In the genomic region with DNA sequence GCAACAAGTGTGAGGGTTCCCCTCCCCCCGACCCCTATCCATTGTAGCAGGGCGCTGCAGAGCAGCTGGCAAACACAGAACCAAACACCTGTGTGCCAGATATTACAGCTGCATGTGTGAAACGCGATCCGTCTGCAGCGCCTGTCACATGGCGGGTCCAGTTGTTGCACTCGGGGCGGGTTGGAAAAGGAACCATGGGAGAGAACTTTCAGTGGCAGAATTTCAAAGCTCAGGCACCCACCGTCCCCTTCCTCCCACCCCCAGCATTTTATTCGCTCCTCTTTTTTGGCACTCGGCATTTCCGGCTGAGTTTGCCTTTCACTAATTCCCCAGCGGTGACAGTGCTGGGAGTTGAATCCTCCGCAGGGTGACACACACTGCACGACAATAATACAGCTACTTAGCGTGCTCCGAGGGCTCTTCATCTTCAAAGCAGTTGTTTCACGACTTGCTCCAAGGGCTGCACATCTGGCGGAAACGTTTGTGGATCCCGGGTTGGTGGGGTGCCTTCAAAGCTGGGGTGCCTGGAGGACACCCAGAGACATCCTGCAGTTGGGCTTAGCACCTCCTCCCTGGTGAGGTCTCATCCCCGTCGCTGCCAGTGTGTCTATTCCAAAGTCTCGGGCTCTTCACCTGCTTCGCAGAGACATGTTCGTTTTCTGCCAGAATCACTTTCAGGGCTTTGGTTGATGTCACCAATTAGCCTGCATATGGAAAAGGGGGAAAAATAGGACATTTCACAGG, we compare ENCODE assay signal across 8 cellular contexts.
DNase-seq lines count a peak whose midpoint lies in the region; ATAC-seq, FAIRE-seq and TF ChIP-seq lines count a peak whose summit lies in the region.

No MANE protein-coding gene starts in this region.

- TF ChIP-seq POLR2A in IMR-90 (IDR thresholded peaks at IDR 0.05; ENCODE audit: low read depth, low read length) (no peak), GM12891 (IDR thresholded peaks at IDR 0.05; ENCODE audit: low read depth, low read length) (no peak), erythroblast (IDR thresholded peaks at IDR 0.05; ENCODE audit: low read length) (no peak), uterus (IDR thresholded peaks at IDR 0.05) (no peak)

- no peak overlapping the region for H3K4me3 ChIP-seq in IMR-90 (ENCODE audit: insufficient read depth, low read depth, low read length)
- H3K4me3 ChIP-seq in uterus: no peak overlapping the region

- H2AK9ac ChIP-seq in IMR-90 (replicated peaks; ENCODE audit: low read depth, low read length, poor library complexity): peak overlapping the region; percentile 13

- dilution Hi-C loops in IMR-90 (cut with HindIII; ENCODE audit: low sequenced_read_pairs, unreplicated experiment): no loop called here

- no peak for TF ChIP-seq RAD21 in IMR-90 (IDR thresholded peaks at IDR 0.05; ENCODE audit: low read length)

- no peak overlapping the region for H4K8ac ChIP-seq in IMR-90 (ENCODE audit: low read depth in 2 of 2, low read length in 2 of 2)

- no peak overlapping the region for H2BK5ac ChIP-seq in IMR-90 (ENCODE audit: low read depth, low read length, poor library complexity, severe bottlenecking)

- no peak overlapping the region for H3K14ac ChIP-seq in IMR-90 (replicated peaks; ENCODE audit: low read depth, low read length)

- peak overlapping the region; percentile 79 for H2AFZ ChIP-seq in IMR-90 (replicated peaks; ENCODE audit: low read length, poor library complexity)

- H4K20me1 ChIP-seq in IMR-90 (ENCODE audit: insufficient read depth, low read length): no peaks in the 10 kb centered on the region

- no peak overlapping the region for H3K18ac ChIP-seq in IMR-90 (ENCODE audit: low read depth, low read length)

- POLR2A ChIA-PET in IMR-90 (lab: Charles Lee; ENCODE audit: unreplicated experiment): no interaction called here

- H3K4me3 Mint-ChIP-seq in activated T-cell treated with anti-CD3 and anti-CD28 coated beads, Interleukin-2, amount 50 U/mL, for 72 hours: peak overlapping the region in 1 of 2 donors; percentile 56

- H3K9ac ChIP-seq in IMR-90 (ENCODE audit: low read depth, low read length): no peak overlapping the region

- H2BK120ac ChIP-seq in IMR-90 (ENCODE audit: low read depth, low read length): no peak overlapping the region

- no peak overlapping the region for H2BK20ac ChIP-seq in IMR-90 (ENCODE audit: low read depth, low read length)

- peak overlapping the region; percentile 46 for H3K4me2 ChIP-seq in IMR-90 (ENCODE audit: low read depth, low read length)

- in situ Hi-C loops in IMR-90 (cut with MboI; ENCODE audit: low sequenced_read_pairs): no loop called here

- H3K27me3 ChIP-seq in IMR-90 (ENCODE audit: control insufficient read depth, insufficient read depth, low read length) (no peaks in the 10 kb centered on the region; the same call in 1 of the 2 replicates), uterus (no peaks in the 10 kb centered on the region)

- BruUV-seq in IMR-90 (replicated peaks; lab: Mats Ljungman, UMichigan): no TSS peak

- no peak overlapping the region for H3K27ac ChIP-seq in 22Rv1
- no peak overlapping the region for H3K27ac ChIP-seq in IMR-90 (ENCODE audit: insufficient read depth, low read length)
- no peak overlapping the region for H3K27ac ChIP-seq in uterus

- CTCF ChIA-PET in IMR-90 (lab: Yijun Ruan, JAX): no interaction called here

- no peak overlapping the region; the same call in 1 of the 2 replicates for H4K91ac ChIP-seq in IMR-90 (ENCODE audit: insufficient read depth, low read depth, low read length)

- H3K9me3 ChIP-seq in IMR-90 (ENCODE audit: control insufficient read depth, insufficient read depth, low read length) (no peaks in the 10 kb centered on the region), uterus (no peaks in the 10 kb centered on the region)

- H3K23ac ChIP-seq in IMR-90 (ENCODE audit: low read depth, low read length): no peak overlapping the region

- no peaks in the 10 kb centered on the region for H3K27me3 Mint-ChIP-seq in activated T-cell treated with anti-CD3 and anti-CD28 coated beads, Interleukin-2, amount 50 U/mL, for 72 hours (ENCODE audit: low read depth)

- no peaks in the 10 kb centered on the region for H3K9me3 Mint-ChIP-seq in activated T-cell treated with anti-CD3 and anti-CD28 coated beads, Interleukin-2, amount 50 U/mL, for 72 hours

- H3K4ac ChIP-seq in IMR-90 (ENCODE audit: low read depth, low read length): 0 out of 2 replicates have a peak overlapping the region, but pooled peaks have one; percentile 8

- H3K9me1 ChIP-seq in IMR-90 (ENCODE audit: insufficient read depth, low read length): 0 out of 2 replicates have a peak, but pooled peaks cover 5% of the 10 kb centered on the region

- FAIRE-seq in GM12891 (lab: Jason Lieb, UNC): no peak

- 39% methylated on average over 11 of the region's 27 CpGs; no CpG with 5 or more reads in 1 of the 2 experiments for WGBS in IMR-90 (ENCODE audit: extremely low coverage in 2 of 2, insufficient read length in 1 of 2), 2 experiments

- H3K4me1 ChIP-seq in IMR-90 (ENCODE audit: control insufficient read depth, insufficient read depth, low read length) (peaks cover 8% of the 10 kb centered on the region; the same call in 1 of the 2 replicates), uterus (no peaks in the 10 kb centered on the region)

- no peak overlapping the region for H2BK15ac ChIP-seq in IMR-90 (ENCODE audit: low read depth, low read length)

- H4K5ac ChIP-seq in IMR-90 (ENCODE audit: low read depth, low read length): no peak overlapping the region

- H3K36me3 ChIP-seq in IMR-90 (ENCODE audit: control insufficient read depth, insufficient read depth, low read length) (no peaks in the 10 kb centered on the region), uterus (no peaks in the 10 kb centered on the region)

- no peaks in the 10 kb centered on the region for H3K79me1 ChIP-seq in IMR-90 (ENCODE audit: low read depth in 1 of 2, low read length in 2 of 2)

- H3K4me1 Mint-ChIP-seq in activated T-cell treated with anti-CD3 and anti-CD28 coated beads, Interleukin-2, amount 50 U/mL, for 72 hours (ENCODE audit: low read depth): peaks cover 4% of the 10 kb centered on the region

- no peaks in the 10 kb centered on the region for H3K36me3 Mint-ChIP-seq in activated T-cell treated with anti-CD3 and anti-CD28 coated beads, Interleukin-2, amount 50 U/mL, for 72 hours (ENCODE audit: insufficient read depth in 2 of 2)

- DNase-seq in IMR-90: peak; percentile 28
- peak; percentile 33 for DNase-seq in SK-N-DZ (ENCODE audit: low spot score)
- DNase-seq in iris pigment epithelial cell (ENCODE audit: low read depth): peak; percentile 39
- DNase-seq in GM12891 (ENCODE audit: insufficient read length, low spot score): no peak
- DNase-seq in erythroblast (lab: John Stamatoyannopoulos, UW): no peak
- no peak for DNase-seq in uterus
- DNase-seq in activated T-cell treated with anti-CD3 and anti-CD28 coated beads, Interleukin-2, amount 50 U/mL, for 72 hours: no peak

- intact Hi-C loops in IMR-90 (cut with micrococcal nuclease): no loop called here
- intact Hi-C loops in uterus (cut with DNase I; ENCODE audit: low total_unique reads): no loop called here

- ATAC-seq in IMR-90 (ENCODE audit: low read depth): peak; percentile 24
- ATAC-seq in activated T-cell treated with anti-CD3 and anti-CD28 coated beads, Interleukin-2, amount 50 U/mL, for 72 hours (replicated peaks in 1 of 2): no peak

- H2AK5ac ChIP-seq in IMR-90 (ENCODE audit: low read depth, low read length): peak overlapping the region; percentile 15; the same call in 1 of the 2 replicates

- TF ChIP-seq CTCF in 22Rv1 (IDR thresholded peaks at IDR 0.05) (0 out of 2 replicates have a peak, but pooled peaks have one; percentile 7), IMR-90 (conservative IDR thresholded peaks at IDR 0.05; ENCODE audit: low read depth, low read length) (no peak), uterus (IDR thresholded peaks at IDR 0.05) (no peak)

- no peak overlapping the region for H3K27ac Mint-ChIP-seq in activated T-cell treated with anti-CD3 and anti-CD28 coated beads, Interleukin-2, amount 50 U/mL, for 72 hours

- no peak overlapping the region for H3K56ac ChIP-seq in IMR-90 (ENCODE audit: extremely low read depth, insufficient read depth, low read length)

TF ChIP-seq in IMR-90, 13 proteins besides CTCF, POLR2A, EP300 and RAD21 (continues in another document):
- TF ChIP-seq, protein P1, sequence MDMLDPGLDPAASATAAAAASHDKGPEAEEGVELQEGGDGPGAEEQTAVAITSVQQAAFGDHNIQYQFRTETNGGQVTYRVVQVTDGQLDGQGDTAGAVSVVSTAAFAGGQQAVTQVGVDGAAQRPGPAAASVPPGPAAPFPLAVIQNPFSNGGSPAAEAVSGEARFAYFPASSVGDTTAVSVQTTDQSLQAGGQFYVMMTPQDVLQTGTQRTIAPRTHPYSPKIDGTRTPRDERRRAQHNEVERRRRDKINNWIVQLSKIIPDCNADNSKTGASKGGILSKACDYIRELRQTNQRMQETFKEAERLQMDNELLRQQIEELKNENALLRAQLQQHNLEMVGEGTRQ (IDR thresholded peaks at IDR 0.05; ENCODE audit: low read depth, low read length): no peak
- no peak for TF ChIP-seq CHD1 (IDR thresholded peaks at IDR 0.05; ENCODE audit: low read depth, low read length)
- TF ChIP-seq BHLHE40 (IDR thresholded peaks at IDR 0.05; ENCODE audit: low read depth, low read length): no peak

TF ChIP-seq in GM12891, 5 proteins besides CTCF, POLR2A, EP300 and RAD21:
- TF ChIP-seq POU2F2 (IDR thresholded peaks at IDR 0.05; ENCODE audit: low read depth, low read length) (no peak), POLR2AphosphoS5 (IDR thresholded peaks at IDR 0.05; ENCODE audit: low read depth, low read length) (no peak), TAF1 (IDR thresholded peaks at IDR 0.05; ENCODE audit: low read depth, low read length) (no peak), PAX5 (IDR thresholded peaks at IDR 0.05; ENCODE audit: insufficient read depth, low read length, severe bottlenecking) (no peak), SPI1 (IDR thresholded peaks at IDR 0.05; ENCODE audit: low read depth, low read length) (no peak)

Comparison
In these comparisons a context has a peak if more than half of its experiments do, and no peak if none do; other contexts are left out.
1. DNase-seq: peak in IMR-90 (single experiment), SK-N-DZ (single experiment) and iris pigment epithelial cell (single experiment); none in GM12891 (single experiment), erythroblast (0 of 2), uterus (0 of 2) and activated T-cell treated with anti-CD3 and anti-CD28 coated beads, Interleukin-2, amount 50 U/mL, for 72 hours (0 of 2).